Comparison of ENCODE assay signal across 19 cellular contexts in the genomic region with DNA sequence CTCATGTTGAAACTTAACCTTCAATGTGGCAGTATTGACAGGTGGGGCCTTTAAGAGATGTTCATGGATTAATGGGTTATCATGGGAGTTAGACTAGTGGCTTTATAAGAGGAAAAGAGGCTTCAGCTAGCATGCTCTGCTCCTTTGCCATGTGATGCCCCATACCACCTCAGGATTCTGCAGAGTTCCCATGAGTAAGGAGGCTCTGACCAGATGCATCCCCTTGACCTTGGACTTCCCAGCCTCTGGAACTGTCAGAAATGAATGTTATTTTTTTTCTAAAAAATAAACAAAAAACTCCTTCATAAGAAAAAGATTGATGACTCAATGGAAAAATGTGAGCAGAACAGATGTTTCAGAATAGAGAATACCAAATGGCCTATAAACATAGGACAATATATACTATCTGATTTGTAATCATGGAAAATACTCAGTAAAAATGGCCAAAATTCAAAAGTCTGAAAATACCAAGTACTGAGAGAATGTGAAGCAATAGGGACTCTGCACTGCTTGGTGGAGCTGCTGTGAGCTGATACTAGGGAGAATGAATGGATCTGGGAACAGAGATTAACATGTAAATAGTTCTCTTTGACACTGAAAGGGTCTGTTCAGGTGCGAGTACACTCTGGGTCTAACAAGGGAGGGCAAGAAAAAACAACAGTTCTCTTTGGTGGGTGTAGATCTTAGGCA. TPM values are rescaled to one million over a fixed set of nuclear protein-coding genes. Genes with fewer than 3 reads are reported as not detected.
A peak's percentile ranks its signal among the peaks of the same experiment; 100 is the strongest.
DNase-seq lines count a peak whose midpoint lies in the region; ATAC-seq, FAIRE-seq and TF ChIP-seq lines count a peak whose summit lies in the region.
"Had no signal": no experiment of that assay in that cellular context is flagged by ENCODE, and none has a peak within 500 bp of the region (broad histone marks: within the 10 kb centered on the region; RNA-seq: fewer than 3 reads in every experiment).

No MANE protein-coding gene starts in this region.

- H3K36me3 Mint-ChIP-seq in activated naive CD4-positive, alpha-beta T cell treated with anti-CD3 and anti-CD28 coated beads for 36 hours (ENCODE audit: low read depth), result peaks cover 28% of the 10 kb centered on the region

- TF ChIP-seq CTCF in fibroblast of mammary gland (conservative IDR thresholded peaks at IDR 0.05; ENCODE audit: control insufficient read depth, insufficient read depth, low read depth, low read length) (no peak), osteoblast (IDR thresholded peaks at IDR 0.05; ENCODE audit: extremely low read depth, low read depth, low read length) (no peak)

- peaks cover 97% of the 10 kb centered on the region for H3K79me2 ChIP-seq in osteoblast (ENCODE audit: insufficient read depth, low read length)

- no peak overlapping the region for H3K4me3 ChIP-seq in fibroblast of mammary gland (ENCODE audit: control insufficient read depth, low read depth, low read length)
- no peak overlapping the region for H3K4me3 ChIP-seq in osteoblast (ENCODE audit: insufficient read depth, low read length)
- H3K4me3 ChIP-seq: left lung, upper lobe of left lung had no signal

- CTCF ChIA-PET in activated naive CD4-positive, alpha-beta T cell treated with anti-CD3 and anti-CD28 coated beads for 36 hours (lab: Charles Lee), result no interaction called here

- no peak for ATAC-seq in HG03159 (IDR thresholded peaks at IDR 0.05; ENCODE audit: unreplicated experiment)
- ATAC-seq: left lung; sciatic nerve; stimulated activated naive CD8-positive, alpha-beta T cell treated with anti-CD3 and anti-CD28 coated beads, Interleukin-15, Interleukin-2, amounts not matched to agents 100 U/mL and 50 U/mL, for 24 hours had no signal

- no peaks in the 10 kb centered on the region for H3K27me3 ChIP-seq in osteoblast (ENCODE audit: insufficient read depth, low read length)
- H3K27me3 ChIP-seq: left lung, upper lobe of left lung had no signal

- H3K4me1 ChIP-seq in osteoblast (ENCODE audit: insufficient read depth, low read length), result peaks cover 23% of the 10 kb centered on the region

- H3K9me3 Mint-ChIP-seq in activated naive CD4-positive, alpha-beta T cell treated with anti-CD3 and anti-CD28 coated beads for 36 hours, result no peaks in the 10 kb centered on the region

- H3K36me3 ChIP-seq in osteoblast (ENCODE audit: insufficient read depth, low read length), result peaks cover under 1% of the 10 kb centered on the region

- H3K4me3 Mint-ChIP-seq in activated naive CD4-positive, alpha-beta T cell treated with anti-CD3 and anti-CD28 coated beads for 36 hours, result no peak overlapping the region

- no peak for FAIRE-seq in frontal cortex (lab: Jason Lieb, UNC)

- no peaks in the 10 kb centered on the region for H3K9me3 ChIP-seq in osteoblast (ENCODE audit: low read depth, low read length)
- H3K9me3 ChIP-seq: left lung, upper lobe of left lung had no signal

- no peak for DNase-seq in activated naive CD4-positive, alpha-beta T cell treated with anti-CD3 and anti-CD28 coated beads for 36 hours
- no peak for DNase-seq in activated naive CD4-positive, alpha-beta T cell treated with Interleukin-2 at 50 U/mL for 16 hours
- DNase-seq in LHCN-M2 (ENCODE audit: low read depth), result peak; percentile 30
- peak; percentile 40 for DNase-seq in fibroblast of mammary gland (ENCODE audit: low read depth)
- no peak for DNase-seq in osteoblast (ENCODE audit: insufficient read length, low spot score, missing footprints)
- DNase-seq in frontal cortex (ENCODE audit: low spot score in 2 of 2), result no peak
- no peak for DNase-seq in DMS53 (lab: John Stamatoyannopoulos, UW)
- DNase-seq: activated CD4-positive, alpha-beta T cell treated with anti-CD3 and anti-CD28 coated beads, Interleukin-2, amount 50 U/mL, for 4 hours; aorta; C1 segment of cervical spinal cord; cerebellar nuclear complex; left lung; NCI-H2029 treated with DMSO at 0.1 percent for 48 hours; occipital lobe; stimulated activated naive CD8-positive, alpha-beta T cell treated with anti-CD3 and anti-CD28 coated beads, Interleukin-15, Interleukin-2, amounts not matched to agents 100 U/mL and 50 U/mL, for 24 hours; upper lobe of left lung had no signal

- H3K27ac Mint-ChIP-seq in activated naive CD4-positive, alpha-beta T cell treated with anti-CD3 and anti-CD28 coated beads for 36 hours, result peak overlapping the region; percentile 4

- H2AFZ ChIP-seq in osteoblast (ENCODE audit: low read length), result no peak overlapping the region

- peaks cover 66% of the 10 kb centered on the region for H3K4me1 Mint-ChIP-seq in activated naive CD4-positive, alpha-beta T cell treated with anti-CD3 and anti-CD28 coated beads for 36 hours (ENCODE audit: low read depth)

- H4K20me1 ChIP-seq in osteoblast (ENCODE audit: insufficient read depth, low read length), result peaks cover 69% of the 10 kb centered on the region

- H3K27ac ChIP-seq in osteoblast (ENCODE audit: low read depth, low read length), result peak overlapping the region; percentile 25
- H3K27ac ChIP-seq: left lung, RWPE1, upper lobe of left lung had no signal

- no peaks in the 10 kb centered on the region for H3K27me3 Mint-ChIP-seq in activated naive CD4-positive, alpha-beta T cell treated with anti-CD3 and anti-CD28 coated beads for 36 hours (ENCODE audit: low read depth)

- H3K4me2 ChIP-seq in osteoblast (ENCODE audit: insufficient read depth, low read length), result no peak overlapping the region

- intact Hi-C loops in activated naive CD4-positive, alpha-beta T cell treated with anti-CD3 and anti-CD28 coated beads for 36 hours (cut with micrococcal nuclease), result no loop called here

RNA-seq across cellular contexts. Expression of a gene that starts 7.4 kb away (rescaled TPM):
- total RNA-seq in activated naive CD4-positive, alpha-beta T cell treated with anti-CD3 and anti-CD28 coated beads for 36 hours, result 10 to 100 TPM; 14.2 to 14.5 TPM
- total RNA-seq in LHCN-M2 (2014; rRNA removed), result 10.8 and 13.1 TPM in 2 replicates
- 5.7 TPM for polyA plus RNA-seq in LHCN-M2 (2012)
- 12.1 and 14.5 TPM in 2 replicates for total RNA-seq in osteoblast
- total RNA-seq in frontal cortex, result 9.8 TPM

RNA-seq across cellular contexts. Expression of a gene that starts 25.7 kb away (rescaled TPM):
- total RNA-seq in activated naive CD4-positive, alpha-beta T cell treated with anti-CD3 and anti-CD28 coated beads for 36 hours, result 10 to 100 TPM; 44.8 to 45.0 TPM
- 45.2 and 53.9 TPM in 2 replicates for total RNA-seq in LHCN-M2 (2014; rRNA removed)
- 56.0 TPM for polyA plus RNA-seq in LHCN-M2 (2012)
- total RNA-seq in osteoblast, result 23.9 and 24.6 TPM in 2 replicates
- total RNA-seq in frontal cortex, result 23.2 TPM

Comparison
In these comparisons a context has a peak if more than half of its experiments do, and no peak if none do; other contexts are left out.
1. DNase-seq: peak in LHCN-M2 (single experiment) and fibroblast of mammary gland (single experiment); none in activated naive CD4-positive, alpha-beta T cell treated with anti-CD3 and anti-CD28 coated beads for 36 hours (single experiment), activated naive CD4-positive, alpha-beta T cell treated with Interleukin-2 at 50 U/mL for 16 hours (single experiment), osteoblast (single experiment), frontal cortex (0 of 2) and DMS53 (single experiment).